11 cellular contexts compared by ENCODE assay signal in genomic region chr14:74841230-74842207, GRCh38. TPM values are rescaled to one million over a fixed set of nuclear protein-coding genes. Genes with fewer than 3 reads are reported as not detected.
DNase-seq lines count a peak whose midpoint lies in the region; ATAC-seq, FAIRE-seq and TF ChIP-seq lines count a peak whose summit lies in the region.
"Had no signal": no experiment of that assay in that cellular context is flagged by ENCODE, and none has a peak within 500 bp of the region (broad histone marks: within the 10 kb centered on the region; RNA-seq: fewer than 3 reads in every experiment).

No MANE protein-coding gene starts in this region.

- peaks cover under 1% of the 10 kb centered on the region; the same call in 1 of the 3 replicates for H3K36me3 Mint-ChIP-seq in GM23338 (ENCODE audit: low read depth)

- no peak overlapping the region for H4K91ac ChIP-seq in H1 (replicated peaks; ENCODE audit: insufficient read length, low read length)

- H3K36me3 ChIP-seq in H1 (ENCODE audit: control insufficient read depth in 2 of 4, insufficient read depth in 4 of 4, low read length in 3 of 4) (peaks cover 0 to 14% (median 2%) of the 10 kb centered on the region in 4 experiments; a peak in 1 of 8 replicates), GM23338 (ENCODE audit: insufficient read depth) (0 out of 2 replicates have a peak, but pooled peaks cover 6% of the 10 kb centered on the region)

- H3K27me3 Mint-ChIP-seq in GM23338 (ENCODE audit: insufficient read depth, low read depth, poor library complexity), result peaks cover 5% of the 10 kb centered on the region

- no peak overlapping the region for H2BK12ac ChIP-seq in H1 (ENCODE audit: low read depth, low read length)

- in situ Hi-C loops in KBM-7 (cut with MboI; ENCODE audit: low pct_unique_long_range_greater_than_20kb, low sequenced_read_pairs), result no loop called here

- H3K4me2 ChIP-seq in H1 (ENCODE audit: insufficient read depth in 1 of 2, low read depth in 2 of 2, low read length in 2 of 2) (no peak overlapping the region), GM23338 (no peak overlapping the region)

- peaks cover 5% of the 10 kb centered on the region; the same call in 2 of the 3 replicates for H3K4me1 Mint-ChIP-seq in GM23338

- H3K4me3 ChIP-seq in H1 (ENCODE audit: extremely low read depth in 1 of 4, insufficient read depth in 2 of 4, low read depth in 3 of 4, low read length in 4 of 4) (no peak overlapping the region), GM23338 (no peak overlapping the region)

- no peak overlapping the region for H2BK120ac ChIP-seq in H1 (replicated peaks; ENCODE audit: low read depth, low read length)

- CTCF ChIA-PET in H1 (lab: Charles Lee; ENCODE audit: partially characterized antibody), result interaction anchor here (0.9 to 1.7 kb wide), 5 partner anchors 10 to 233 kb away, joined by 3 to 5 read pairs (median 3); partner anchors contain the start of gene PROX2

- ATAC-seq in GM18517 (IDR thresholded peaks at IDR 0.05; ENCODE audit: unreplicated experiment), result peak; percentile 64
- peak; percentile 83 for ATAC-seq in GM21723 (IDR thresholded peaks at IDR 0.05; ENCODE audit: unreplicated experiment)
- ATAC-seq in GM23338, result no peak

- no peak overlapping the region for H3K23ac ChIP-seq in H1 (ENCODE audit: insufficient read length)

- no peak overlapping the region for H3K4ac ChIP-seq in H1 (replicated peaks; ENCODE audit: insufficient read length, low read depth, low read length)

- DNase-seq in KBM-7, result peak; percentile 38
- no peak for DNase-seq in H1 (ENCODE audit: low read depth in 1 of 2, low spot score in 2 of 2)
- DNase-seq in NCI-H69 (lab: John Stamatoyannopoulos, UW), result no peak
- no peak for DNase-seq in GM23338 (ENCODE audit: low spot score)
- DNase-seq in SHP77 treated with DMSO at 0.1 percent for 48 hours (lab: John Stamatoyannopoulos, UW), result no peak
- DNase-seq in activated gamma-delta T cell treated with Interleukin-2 at 50 U/mL for 16 hours, result no peak

- H3K4me1 ChIP-seq in H1 (replicated peaks in 1 of 4; ENCODE audit: control insufficient read depth in 3 of 4, insufficient read depth in 4 of 4, low read length in 3 of 4) (no peaks in the 10 kb centered on the region), GM23338 (ENCODE audit: insufficient read depth) (no peaks in the 10 kb centered on the region)

- TF ChIP-seq CTCF in H1 (IDR thresholded peaks at IDR 0.05; ENCODE audit: control extremely low read depth in 1 of 3, insufficient read depth in 1 of 3, low read depth in 1 of 3, low read length in 3 of 3), result no peak
- no peak for TF ChIP-seq CTCF in GM23338 (conservative IDR thresholded peaks at IDR 0.05; ENCODE audit: low read depth in 2 of 2)

- TF ChIP-seq POLR2A in H1 (IDR thresholded peaks at IDR 0.05; ENCODE audit: control extremely low read depth in 1 of 2, low read depth in 2 of 2, low read length in 2 of 2), result no peak

- H4K20me1 ChIP-seq in H1 (replicated peaks in 1 of 2; ENCODE audit: control insufficient read depth in 1 of 2, insufficient read depth in 2 of 2, low read length in 2 of 2) (no peaks in the 10 kb centered on the region), GM23338 (replicated peaks; ENCODE audit: insufficient read depth) (no peaks in the 10 kb centered on the region)

- H3K27ac ChIP-seq in H1 (ENCODE audit: low read depth, low read length), result no peak overlapping the region
- no peak overlapping the region for H3K27ac ChIP-seq in GM23338 (ENCODE audit: low read depth)

- POLR2A ChIA-PET in H1 (lab: Charles Lee; ENCODE audit: partially characterized antibody), result interaction anchor here (1.3 kb wide), 1 partner anchor 11 kb away, joined by 3 read pairs; no protein-coding TSS in a partner anchor

- H3K9me3 ChIP-seq in H1 (ENCODE audit: insufficient read depth in 2 of 2, low read depth in 1 of 2, low read length in 1 of 2), result no peaks in the 10 kb centered on the region

- no peak for FAIRE-seq in H1 (lab: Jason Lieb, UNC)
- FAIRE-seq: endothelial cell of umbilical vein, H54 had no signal

- H3K14ac ChIP-seq in H1 (ENCODE audit: insufficient read length), result no peak overlapping the region

- no peak for TF ChIP-seq RAD21 in H1 (IDR thresholded peaks at IDR 0.05 in 1 of 2, conservative IDR thresholded peaks at IDR 0.05 in 1 of 2; ENCODE audit: low read depth in 2 of 2, low read length in 2 of 2)

- H2BK5ac ChIP-seq in H1 (ENCODE audit: low read depth, low read length), result no peak overlapping the region

- no peak overlapping the region for H4K5ac ChIP-seq in H1 (ENCODE audit: insufficient read length, low read depth, low read length)

- H3K27me3 ChIP-seq in H1 (replicated peaks in 1 of 4; ENCODE audit: control insufficient read depth in 3 of 4, extremely low read depth in 1 of 4, insufficient read depth in 3 of 4, low read length in 3 of 4) (no peaks in the 10 kb centered on the region), GM23338 (ENCODE audit: insufficient read depth) (no peaks in the 10 kb centered on the region)

- H3K9me2 ChIP-seq in GM23338 (ENCODE audit: insufficient read depth), result no peaks in the 10 kb centered on the region

- H3K23me2 ChIP-seq in H1 (ENCODE audit: low read depth, low read length), result no peaks in the 10 kb centered on the region

- H3K56ac ChIP-seq in H1 (replicated peaks; ENCODE audit: insufficient read length, low read depth, low read length), result no peak overlapping the region

- H2AK5ac ChIP-seq in H1 (ENCODE audit: low read depth, low read length), result no peak overlapping the region

- no peaks in the 10 kb centered on the region for H3K79me2 ChIP-seq in H1 (ENCODE audit: control insufficient read depth in 1 of 2, insufficient read depth in 2 of 2, low read length in 2 of 2)
- no peaks in the 10 kb centered on the region for H3K79me2 ChIP-seq in GM23338 (replicated peaks; ENCODE audit: insufficient read depth)

- no peak overlapping the region for H3K27ac Mint-ChIP-seq in GM23338

- no peaks in the 10 kb centered on the region for H3F3A ChIP-seq in GM23338 (replicated peaks; ENCODE audit: low read depth)

- H2AFZ ChIP-seq in H1 (ENCODE audit: low read length) (no peak overlapping the region), GM23338 (no peak overlapping the region)

- H3K9me3 Mint-ChIP-seq in GM23338, result no peaks in the 10 kb centered on the region

- no peak for TF ChIP-seq EP300 in H1 (IDR thresholded peaks at IDR 0.05; ENCODE audit: borderline replicate concordance in 1 of 2, low read depth in 2 of 2, low read length in 2 of 2)

- H3K4me3 Mint-ChIP-seq in GM23338, result no peak overlapping the region

- no peak overlapping the region for H2BK20ac ChIP-seq in H1 (ENCODE audit: low read length)

- H4K8ac ChIP-seq in H1 (ENCODE audit: extremely low read depth, insufficient read depth, low read length), result no peak overlapping the region

- no peak overlapping the region for H3K9ac ChIP-seq in H1 (replicated peaks in 1 of 4; ENCODE audit: extremely low read depth in 1 of 4, low read depth in 3 of 4, low read length in 3 of 4)

- H3K79me1 ChIP-seq in H1 (ENCODE audit: low read depth, low read length), result no peaks in the 10 kb centered on the region

- H3K18ac ChIP-seq in H1 (ENCODE audit: extremely low read depth, low read length), result no peak overlapping the region

- 87% methylated on average over 4 of the region's 4 CpGs; no CpG with 5 or more reads in 1 of the 2 experiments for WGBS in H1 (ENCODE audit: extremely low coverage in 1 of 2, insufficient coverage in 1 of 2, insufficient read length in 1 of 2, insufficient replicate concordance in 2 of 2, low coverage in 1 of 2, low lambda C conversion rate in 2 of 2, missing lambda C conversion rate in 1 of 2), 2 experiments

- no peak overlapping the region for H2BK15ac ChIP-seq in H1 (ENCODE audit: low read length)

TF ChIP-seq in H1, 55 proteins besides CTCF, POLR2A, EP300 and RAD21:
- peak; percentile 21; the same call in 1 of the 2 replicates for TF ChIP-seq POLR2AphosphoS5 (IDR thresholded peaks at IDR 0.05; ENCODE audit: low read depth, low read length)
- no peak for TF ChIP-seq KDM1A (IDR thresholded peaks at IDR 0.05; ENCODE audit: borderline replicate concordance, low read length)

TF ChIP-seq in GM23338, 12 proteins besides CTCF, POLR2A, EP300 and RAD21:
- TF ChIP-seq ZNF114 (CRISPR knock-in tag; IDR thresholded peaks at IDR 0.05), result no peak

RNA-seq across cellular contexts. Expression of gene PROX2, which starts 34.4 kb away (rescaled TPM):
- not detected in 2 replicates for total RNA-seq in H1 (2021; fragmentation: NEBNext Ultra II Directional; extraction: Animal tissue kit (Norgen Biotek cat#: 25700))
- polyA plus RNA-seq in H1 (2011; rRNA removed), result 0.03 and 0.08 TPM in 2 replicates
- 0.05 TPM for polyA plus RNA-seq in H1 (2011; cell fraction: cytosol; rRNA removed)
- 0.19 TPM for polyA plus RNA-seq in H1 (2011; cell fraction: nucleus; rRNA removed)
- polyA plus RNA-seq in H1 (2012, experiment 1 of 2), result 0.08 to 0.29 TPM (median 0.16 TPM) in 4 replicates
- polyA plus RNA-seq in H1 (2012, experiment 2 of 2), result not detected
- polyA plus RNA-seq in H1 (2013, experiment 1 of 2), result 0.02 TPM
- polyA plus RNA-seq in H1 (2013, experiment 2 of 2), result 0.04 TPM
- 0.05 and 0.13 TPM in 2 replicates for polyA minus RNA-seq in H1 (2011; rRNA and poly(A)+ RNA removed)
- not detected for polyA minus RNA-seq in H1 (2011; cell fraction: cytosol; rRNA and poly(A)+ RNA removed)
- polyA minus RNA-seq in H1 (2011; cell fraction: nucleus; rRNA and poly(A)+ RNA removed), result 0.10 TPM
- total RNA-seq in GM23338 (2014; rRNA removed; shearing (Covaris generic)), result 0.31 TPM in 1 of 2 replicates, not detected in the other
- polyA plus RNA-seq in GM23338 (2016; fragmentation: Nextera tagmentation; extraction: Ambion mirVana), result 0.06 and 0.09 TPM in 2 replicates
- total RNA-seq: endothelial cell of umbilical vein, subcutaneous adipose tissue had no signal

RNA-seq across cellular contexts. Expression of gene DLST, which starts 40.2 kb away (rescaled TPM):
- total RNA-seq in H1 (2021; fragmentation: NEBNext Ultra II Directional; extraction: Animal tissue kit (Norgen Biotek cat#: 25700)), result 111 and 117 TPM in 2 replicates
- 96.5 and 120 TPM in 2 replicates for polyA plus RNA-seq in H1 (2011; rRNA removed)
- polyA plus RNA-seq in H1 (2011; cell fraction: cytosol; rRNA removed), result 151 TPM
- polyA plus RNA-seq in H1 (2011; cell fraction: nucleus; rRNA removed), result 173 TPM
- 81.2 to 99.3 TPM (median 96.1 TPM) in 4 replicates for polyA plus RNA-seq in H1 (2012, experiment 1 of 2)
- polyA plus RNA-seq in H1 (2012, experiment 2 of 2), result 66.6 TPM
- polyA plus RNA-seq in H1 (2013, experiment 1 of 2), result 49.9 TPM
- 48.6 TPM for polyA plus RNA-seq in H1 (2013, experiment 2 of 2)
- 159 and 173 TPM in 2 replicates for polyA minus RNA-seq in H1 (2011; rRNA and poly(A)+ RNA removed)
- 73.1 TPM for polyA minus RNA-seq in H1 (2011; cell fraction: cytosol; rRNA and poly(A)+ RNA removed)
- 68.7 TPM for polyA minus RNA-seq in H1 (2011; cell fraction: nucleus; rRNA and poly(A)+ RNA removed)
- total RNA-seq in GM23338 (2014; rRNA removed; shearing (Covaris generic)), result 102 and 106 TPM in 2 replicates
- 11.2 TPM in 2 replicates for polyA plus RNA-seq in GM23338 (2016; fragmentation: Nextera tagmentation; extraction: Ambion mirVana)
